ENCODE assay signal across 1 cellular context in the genomic region with DNA sequence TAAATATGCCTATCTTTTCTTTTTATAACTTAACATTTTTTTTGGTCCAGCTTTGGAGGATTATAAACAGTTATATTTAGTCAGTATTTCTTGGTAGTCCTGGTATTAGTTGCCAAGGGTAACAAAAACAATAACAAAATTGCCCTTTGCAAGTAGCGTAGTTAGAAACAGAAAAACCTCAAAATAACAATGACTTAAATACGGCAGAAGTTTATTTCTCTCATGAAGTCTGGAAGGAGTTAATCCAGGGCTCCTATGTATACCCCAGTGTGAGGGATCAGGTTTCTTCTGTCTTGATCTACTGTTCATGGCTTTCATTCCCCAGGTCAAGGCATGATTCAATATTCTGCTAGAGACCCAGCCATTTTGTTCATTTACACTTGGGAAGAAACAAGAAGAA.
TF ChIP-seq lines count a peak whose summit lies in the region.

No MANE protein-coding gene starts in this region.

TF ChIP-seq in SK-N-SH, 30 proteins besides CTCF, POLR2A, EP300 and RAD21 (continued from another document):
- TF ChIP-seq CHD2 (IDR thresholded peaks at IDR 0.05; ENCODE audit: low read length, partially characterized antibody): no peak
- TF ChIP-seq POLR2AphosphoS5 (IDR thresholded peaks at IDR 0.05; ENCODE audit: low read depth, low read length): no peak
- TF ChIP-seq, protein P1, sequence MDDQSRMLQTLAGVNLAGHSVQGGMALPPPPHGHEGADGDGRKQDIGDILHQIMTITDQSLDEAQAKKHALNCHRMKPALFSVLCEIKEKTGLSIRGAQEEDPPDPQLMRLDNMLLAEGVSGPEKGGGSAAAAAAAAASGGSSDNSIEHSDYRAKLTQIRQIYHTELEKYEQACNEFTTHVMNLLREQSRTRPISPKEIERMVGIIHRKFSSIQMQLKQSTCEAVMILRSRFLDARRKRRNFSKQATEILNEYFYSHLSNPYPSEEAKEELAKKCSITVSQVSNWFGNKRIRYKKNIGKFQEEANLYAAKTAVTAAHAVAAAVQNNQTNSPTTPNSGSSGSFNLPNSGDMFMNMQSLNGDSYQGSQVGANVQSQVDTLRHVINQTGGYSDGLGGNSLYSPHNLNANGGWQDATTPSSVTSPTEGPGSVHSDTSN (IDR thresholded peaks at IDR 0.05): no peak
- no peak for TF ChIP-seq NRF1 (IDR thresholded peaks at IDR 0.05; ENCODE audit: low read depth, low read length)
- TF ChIP-seq, protein P2, sequence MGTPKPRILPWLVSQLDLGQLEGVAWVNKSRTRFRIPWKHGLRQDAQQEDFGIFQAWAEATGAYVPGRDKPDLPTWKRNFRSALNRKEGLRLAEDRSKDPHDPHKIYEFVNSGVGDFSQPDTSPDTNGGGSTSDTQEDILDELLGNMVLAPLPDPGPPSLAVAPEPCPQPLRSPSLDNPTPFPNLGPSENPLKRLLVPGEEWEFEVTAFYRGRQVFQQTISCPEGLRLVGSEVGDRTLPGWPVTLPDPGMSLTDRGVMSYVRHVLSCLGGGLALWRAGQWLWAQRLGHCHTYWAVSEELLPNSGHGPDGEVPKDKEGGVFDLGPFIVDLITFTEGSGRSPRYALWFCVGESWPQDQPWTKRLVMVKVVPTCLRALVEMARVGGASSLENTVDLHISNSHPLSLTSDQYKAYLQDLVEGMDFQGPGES (IDR thresholded peaks at IDR 0.05; ENCODE audit: low read depth, low read length): no peak
- no peak for TF ChIP-seq SIN3A (IDR thresholded peaks at IDR 0.05; ENCODE audit: borderline replicate concordance, low read depth, low read length)
- no peak for TF ChIP-seq YY1 (IDR thresholded peaks at IDR 0.05; ENCODE audit: low read depth)
- no peak for TF ChIP-seq GATA2 (CRISPR knock-in tag; IDR thresholded peaks at IDR 0.05)
- TF ChIP-seq, protein P3, sequence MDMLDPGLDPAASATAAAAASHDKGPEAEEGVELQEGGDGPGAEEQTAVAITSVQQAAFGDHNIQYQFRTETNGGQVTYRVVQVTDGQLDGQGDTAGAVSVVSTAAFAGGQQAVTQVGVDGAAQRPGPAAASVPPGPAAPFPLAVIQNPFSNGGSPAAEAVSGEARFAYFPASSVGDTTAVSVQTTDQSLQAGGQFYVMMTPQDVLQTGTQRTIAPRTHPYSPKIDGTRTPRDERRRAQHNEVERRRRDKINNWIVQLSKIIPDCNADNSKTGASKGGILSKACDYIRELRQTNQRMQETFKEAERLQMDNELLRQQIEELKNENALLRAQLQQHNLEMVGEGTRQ (IDR thresholded peaks at IDR 0.05; ENCODE audit: borderline replicate concordance, low read depth, low read length): no peak
- TF ChIP-seq, protein P4, sequence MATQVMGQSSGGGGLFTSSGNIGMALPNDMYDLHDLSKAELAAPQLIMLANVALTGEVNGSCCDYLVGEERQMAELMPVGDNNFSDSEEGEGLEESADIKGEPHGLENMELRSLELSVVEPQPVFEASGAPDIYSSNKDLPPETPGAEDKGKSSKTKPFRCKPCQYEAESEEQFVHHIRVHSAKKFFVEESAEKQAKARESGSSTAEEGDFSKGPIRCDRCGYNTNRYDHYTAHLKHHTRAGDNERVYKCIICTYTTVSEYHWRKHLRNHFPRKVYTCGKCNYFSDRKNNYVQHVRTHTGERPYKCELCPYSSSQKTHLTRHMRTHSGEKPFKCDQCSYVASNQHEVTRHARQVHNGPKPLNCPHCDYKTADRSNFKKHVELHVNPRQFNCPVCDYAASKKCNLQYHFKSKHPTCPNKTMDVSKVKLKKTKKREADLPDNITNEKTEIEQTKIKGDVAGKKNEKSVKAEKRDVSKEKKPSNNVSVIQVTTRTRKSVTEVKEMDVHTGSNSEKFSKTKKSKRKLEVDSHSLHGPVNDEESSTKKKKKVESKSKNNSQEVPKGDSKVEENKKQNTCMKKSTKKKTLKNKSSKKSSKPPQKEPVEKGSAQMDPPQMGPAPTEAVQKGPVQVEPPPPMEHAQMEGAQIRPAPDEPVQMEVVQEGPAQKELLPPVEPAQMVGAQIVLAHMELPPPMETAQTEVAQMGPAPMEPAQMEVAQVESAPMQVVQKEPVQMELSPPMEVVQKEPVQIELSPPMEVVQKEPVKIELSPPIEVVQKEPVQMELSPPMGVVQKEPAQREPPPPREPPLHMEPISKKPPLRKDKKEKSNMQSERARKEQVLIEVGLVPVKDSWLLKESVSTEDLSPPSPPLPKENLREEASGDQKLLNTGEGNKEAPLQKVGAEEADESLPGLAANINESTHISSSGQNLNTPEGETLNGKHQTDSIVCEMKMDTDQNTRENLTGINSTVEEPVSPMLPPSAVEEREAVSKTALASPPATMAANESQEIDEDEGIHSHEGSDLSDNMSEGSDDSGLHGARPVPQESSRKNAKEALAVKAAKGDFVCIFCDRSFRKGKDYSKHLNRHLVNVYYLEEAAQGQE (IDR thresholded peaks at IDR 0.05; ENCODE audit: low read depth, low read length): no peak
- TF ChIP-seq EZH2phosphoT487 (IDR thresholded peaks at IDR 0.05; ENCODE audit: borderline replicate concordance, low read depth): no peak
- no peak for TF ChIP-seq TEAD4 (IDR thresholded peaks at IDR 0.05; ENCODE audit: borderline replicate concordance, insufficient read depth)
